ENCODE assay signal across 8 cellular contexts in the genomic region with DNA sequence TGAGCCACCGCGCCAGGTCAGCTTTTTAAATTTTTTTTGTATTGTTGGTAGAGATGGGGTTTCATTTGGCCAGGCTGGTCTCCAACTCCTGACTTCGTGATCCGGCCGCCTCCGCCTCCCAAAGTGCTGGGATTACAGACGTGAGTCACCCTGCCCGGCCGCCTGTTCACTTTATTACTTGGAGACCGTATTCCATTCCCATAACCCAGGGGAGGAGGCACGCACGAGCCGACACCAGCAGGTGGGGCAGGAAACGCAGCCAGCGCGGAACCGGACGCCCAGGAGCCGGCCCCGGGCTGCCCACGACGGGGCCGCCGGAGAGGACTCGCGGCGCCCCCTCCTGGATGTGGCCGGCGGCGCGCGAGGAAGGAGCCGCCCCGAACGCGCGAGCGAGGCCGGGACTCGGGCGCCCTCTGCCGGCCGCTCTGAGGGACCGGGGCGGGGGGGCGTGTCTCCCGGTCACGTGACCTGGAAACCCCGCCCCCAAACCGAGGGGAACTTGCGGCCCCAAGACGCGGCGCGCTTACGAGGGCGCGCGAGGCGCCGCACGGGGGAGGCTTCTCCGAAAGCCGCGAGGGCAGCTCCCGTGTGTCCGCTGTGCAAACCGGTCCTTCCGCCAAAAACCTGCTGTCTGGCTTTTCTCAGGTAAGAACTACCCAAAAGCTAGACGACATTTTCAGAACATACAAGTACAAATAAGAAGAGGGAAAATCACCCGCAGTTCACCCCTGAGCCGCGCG. TPM values are rescaled to one million over a fixed set of nuclear protein-coding genes. Genes with fewer than 3 reads are reported as not detected.
A peak's percentile ranks its signal among the peaks of the same experiment; 100 is the strongest.
DNase-seq lines count a peak whose midpoint lies in the region; ATAC-seq, FAIRE-seq and TF ChIP-seq lines count a peak whose summit lies in the region.

No MANE protein-coding gene starts in this region.

- CTCF ChIA-PET in GM12878 (lab: Yijun Ruan, JAX): interaction anchor here (0.6 to 2.3 kb wide), 20 partner anchors 10 to 316 kb away, joined by 3 to 20 read pairs (median 4); partner anchors contain the start of genes HRAS, PTDSS2 and RNH1

- POLR2A ChIA-PET in GM12878 (lab: Charles Lee): interaction anchor here (0.6 to 1.1 kb wide), 3 partner anchors 15 to 179 kb away, joined by 3 read pairs; no protein-coding TSS in a partner anchor

- no peaks in the 10 kb centered on the region for H4K20me1 ChIP-seq in SU-DHL-6 (ENCODE audit: low read depth, low read length)
- no peaks in the 10 kb centered on the region for H4K20me1 ChIP-seq in GM12878 (ENCODE audit: control insufficient read depth, insufficient read depth)

- H3K4me1 ChIP-seq in GM12878 (ENCODE audit: control insufficient read depth, insufficient read depth, low read length): peaks cover 3% of the 10 kb centered on the region; the same call in 1 of the 2 replicates

- no TSS peak for BruUV-seq in GM12878 (replicated peaks; lab: Mats Ljungman, UMichigan)

- ATAC-seq in HG03097 (IDR thresholded peaks at IDR 0.05; ENCODE audit: low FRiP score, unreplicated experiment) (peak; percentile 88), GM12878 (peak; percentile 99), GM18873 (IDR thresholded peaks at IDR 0.05; ENCODE audit: low FRiP score, unreplicated experiment) (no peak)

- TF ChIP-seq POLR2A in GM12878 (IDR thresholded peaks at IDR 0.05; ENCODE audit: low read depth, low read length): peak; percentile 70; the same call in 1 of the 2 replicates

- TF ChIP-seq CTCF in SU-DHL-6 (IDR thresholded peaks at IDR 0.05; ENCODE audit: insufficient read depth, low read length, poor library complexity, severe bottlenecking) (peak; percentile 100), GM12878 (IDR thresholded peaks at IDR 0.05 in 2 of 3, conservative IDR thresholded peaks at IDR 0.05 in 1 of 3; ENCODE audit: control insufficient read depth in 2 of 3, extremely low read depth in 1 of 3, insufficient read depth in 1 of 3, low read depth in 3 of 3, low read length in 3 of 3) (peak; percentile 84 to 99 (median 97); a peak in 4 of 6 replicates)

- intact Hi-C loops in GM12878 (cut with micrococcal nuclease; ENCODE audit: unreplicated experiment): loop anchor here (2.0 kb wide), 1 partner anchor 210 kb away; no protein-coding TSS in a partner anchor

- H3K4me2 ChIP-seq in SU-DHL-6 (ENCODE audit: low read depth, low read length, poor library complexity, severe bottlenecking) (peak overlapping the region; percentile 34), GM12878 (ENCODE audit: control insufficient read depth, insufficient read depth) (peak overlapping the region; percentile 87)

- no peaks in the 10 kb centered on the region for H3K9me2 ChIP-seq in SU-DHL-6 (replicated peaks; ENCODE audit: insufficient read depth, low read length)

- TF ChIP-seq EP300 in GM12878 (IDR thresholded peaks at IDR 0.05; ENCODE audit: borderline replicate concordance in 1 of 2, control insufficient read depth in 1 of 2, low read depth in 2 of 2, low read length in 2 of 2): no peak

- H3K4me3 ChIP-seq in SU-DHL-6 (ENCODE audit: insufficient read depth, low read length, poor library complexity, severe bottlenecking): no peak overlapping the region
- H3K4me3 ChIP-seq in GM12878: no peak overlapping the region; the same call in 1 of the 2 replicates

- TF ChIP-seq RAD21 in GM12878 (IDR thresholded peaks at IDR 0.05; ENCODE audit: insufficient read depth, low read depth, low read length): peak; percentile 72

- no peaks in the 10 kb centered on the region for H3K79me2 ChIP-seq in SU-DHL-6 (ENCODE audit: insufficient read depth, low read length)
- H3K79me2 ChIP-seq in GM12878 (ENCODE audit: control insufficient read depth, insufficient read depth, low read length): no peaks in the 10 kb centered on the region

- no peaks in the 10 kb centered on the region for H3K27me3 ChIP-seq in SU-DHL-6 (ENCODE audit: low read length)
- no peaks in the 10 kb centered on the region for H3K27me3 ChIP-seq in GM12878 (replicated peaks in 1 of 2; ENCODE audit: control insufficient read depth in 2 of 2, insufficient read depth in 2 of 2, low read length in 1 of 2)

- H3K9ac ChIP-seq in SU-DHL-6 (ENCODE audit: low read length) (no peak overlapping the region), GM12878 (ENCODE audit: control insufficient read depth, insufficient read depth, low read length) (no peak overlapping the region)

- in situ Hi-C loops in GM12878 (cut with MboI): no loop called here

- H3K36me3 ChIP-seq in SU-DHL-6 (ENCODE audit: low read length) (no peaks in the 10 kb centered on the region), GM12878 (ENCODE audit: control insufficient read depth in 2 of 2, insufficient read depth in 2 of 2, low read length in 1 of 2) (peaks cover 0 to 3% of the 10 kb centered on the region in 2 experiments; a peak in 1 of 4 replicates)

- no peaks in the 10 kb centered on the region for H3F3A ChIP-seq in SU-DHL-6 (ENCODE audit: insufficient read depth)

- DNase-seq in NCI-H82 (lab: John Stamatoyannopoulos, UW) (peak; percentile 60), NCI-H82 treated with DMSO at 0.1 percent for 48 hours (lab: John Stamatoyannopoulos, UW; ENCODE audit: unreplicated experiment) (no peak), GM12878 (ENCODE audit: low read depth, low spot score) (no peak), iPS-NIHi7 (ENCODE audit: extremely low spot score) (peak; percentile 91), smooth muscle cell of the brain vasculature (ENCODE audit: low read depth, low spot score) (peak; percentile 54)

- H2AFZ ChIP-seq in SU-DHL-6 (ENCODE audit: low read depth, low read length, severe bottlenecking) (peak overlapping the region; percentile 62), GM12878 (ENCODE audit: control insufficient read depth, low read depth, low read length) (peak overlapping the region; percentile 75)

- RAD21 ChIA-PET in GM12878 (lab: Charles Lee; ENCODE audit: unreplicated experiment): interaction anchor here (0.7 to 2.0 kb wide), 4 partner anchors 18 to 207 kb away, joined by 3 to 8 read pairs (median 6); no protein-coding TSS in a partner anchor

- H3K27ac ChIP-seq in SU-DHL-6 (ENCODE audit: low read depth, low read length) (no peak overlapping the region), GM12878 (ENCODE audit: control insufficient read depth, insufficient read depth) (no peak overlapping the region)

- WGBS in GM12878 (ENCODE audit: insufficient coverage, insufficient replicate concordance, low lambda C conversion rate, missing lambda C conversion rate): 19% methylated on average over 59 of the region's 74 CpGs

- FAIRE-seq in GM12878 (lab: Jason Lieb, UNC): peak; percentile 61

- H3K9me3 ChIP-seq in SU-DHL-6 (ENCODE audit: insufficient read depth, low read length) (no peaks in the 10 kb centered on the region), GM12878 (replicated peaks; ENCODE audit: control insufficient read depth, insufficient read depth, low read length) (no peaks in the 10 kb centered on the region)

- SMC1A ChIA-PET in GM12878 (lab: Charles Lee; ENCODE audit: uncharacterized antibody, unreplicated experiment): interaction anchor here (0.7 to 1.6 kb wide), 5 partner anchors 15 to 154 kb away, joined by 3 to 5 read pairs (median 4); no protein-coding TSS in a partner anchor

RNA-seq across cellular contexts. Expression of gene RNH1, which starts 11.6 kb away (rescaled TPM):
- 76.9 and 99.0 TPM in 2 replicates for total RNA-seq in GM12878 (2013; cell fraction: nucleolus; rRNA removed)
- 119 and 139 TPM in 2 replicates for total RNA-seq in GM12878 (2014; rRNA removed)
- total RNA-seq in GM12878 (2014; rRNA removed; fragmentation: Illumina TruSeq; extraction: Trizol): 32.2 and 36.7 TPM in 2 replicates
- total RNA-seq in GM12878 (2021): 125 and 133 TPM in 2 replicates
- polyA plus RNA-seq in GM12878 (2011; ENCODE audit: low read depth): 31.4 TPM
- polyA plus RNA-seq in GM12878 (2011; rRNA removed): 17.8 and 40.4 TPM in 2 replicates
- polyA plus RNA-seq in GM12878 (2011; cell fraction: cytosol; rRNA removed): 65.3 and 99.8 TPM in 2 replicates
- 213 and 241 TPM in 2 replicates for polyA plus RNA-seq in GM12878 (2011; cell fraction: nucleus; rRNA removed)
- 83.3 and 98.1 TPM in 2 replicates for polyA plus RNA-seq in GM12878 (2012)
- 7.2 and 25.0 TPM in 2 replicates for polyA plus RNA-seq in GM12878 (2014; fragmentation: Illumina TruSeq; extraction: Trizol)
- polyA plus RNA-seq in GM12878 (2014; fragmentation: Nextera tagmentation; extraction: Ambion mirVana): 1 to 10 TPM; 2.3 to 7.2 TPM
- 104 and 132 TPM in 2 replicates for polyA plus RNA-seq in GM12878 (2014; rRNA removed)
- polyA plus RNA-seq in GM12878 (2016; fragmentation: Nextera tagmentation; extraction: Ambion mirVana): 100 to 1,000 TPM; 156 to 162 TPM
- 39.6 and 63.8 TPM in 2 replicates for polyA minus RNA-seq in GM12878 (2011; rRNA and poly(A)+ RNA removed)
- polyA minus RNA-seq in GM12878 (2011; cell fraction: cytosol; rRNA and poly(A)+ RNA removed): 29.9 and 33.5 TPM in 2 replicates
- polyA minus RNA-seq in GM12878 (2011; cell fraction: nucleus; rRNA and poly(A)+ RNA removed): 44.1 and 64.1 TPM in 2 replicates

RNA-seq across cellular contexts. Expression of gene HRAS, which starts 16.7 kb away (rescaled TPM):
- total RNA-seq in GM12878 (2013; cell fraction: nucleolus; rRNA removed): 13.9 and 16.2 TPM in 2 replicates
- total RNA-seq in GM12878 (2014; rRNA removed) (43.5 and 47.6 TPM in 2 replicates), GM12878 (2014; rRNA removed; fragmentation: Illumina TruSeq; extraction: Trizol) (25.3 and 31.6 TPM in 2 replicates), GM12878 (2021) (58.0 and 70.7 TPM in 2 replicates)
- 16.1 TPM for polyA plus RNA-seq in GM12878 (2011; ENCODE audit: low read depth)
- polyA plus RNA-seq in GM12878 (2011; rRNA removed) (14.3 and 31.9 TPM in 2 replicates), GM12878 (2014; fragmentation: Illumina TruSeq; extraction: Trizol) (2.2 and 18.1 TPM in 2 replicates), GM12878 (2014; fragmentation: Nextera tagmentation; extraction: Ambion mirVana) (10 to 100 TPM in 1 of 2 experiments, 1 to 10 TPM in 1; 2.8 to 12.7 TPM), GM12878 (2014; rRNA removed) (52.7 and 56.9 TPM in 2 replicates), GM12878 (2016; fragmentation: Nextera tagmentation; extraction: Ambion mirVana) (10 to 100 TPM; 23.4 to 72.4 TPM)
- polyA plus RNA-seq in GM12878 (2011; cell fraction: cytosol; rRNA removed): 51.6 and 73.9 TPM in 2 replicates
- 131 and 165 TPM in 2 replicates for polyA plus RNA-seq in GM12878 (2011; cell fraction: nucleus; rRNA removed)
- polyA plus RNA-seq in GM12878 (2012): 29.2 and 44.5 TPM in 2 replicates
- 42.4 and 52.1 TPM in 2 replicates for polyA minus RNA-seq in GM12878 (2011; rRNA and poly(A)+ RNA removed)
- polyA minus RNA-seq in GM12878 (2011; cell fraction: cytosol; rRNA and poly(A)+ RNA removed): 11.9 and 22.7 TPM in 2 replicates
- 17.2 and 27.8 TPM in 2 replicates for polyA minus RNA-seq in GM12878 (2011; cell fraction: nucleus; rRNA and poly(A)+ RNA removed)

RNA-seq across cellular contexts. Expression of gene LRRC56, which starts 18.7 kb away (rescaled TPM):
- total RNA-seq in GM12878 (2013; cell fraction: nucleolus; rRNA removed): 3.4 and 5.1 TPM in 2 replicates
- total RNA-seq in GM12878 (2014; rRNA removed): 0.60 and 0.79 TPM in 2 replicates
- total RNA-seq in GM12878 (2014; rRNA removed; fragmentation: Illumina TruSeq; extraction: Trizol): 0.41 and 0.45 TPM in 2 replicates
- 1.7 and 1.9 TPM in 2 replicates for total RNA-seq in GM12878 (2021)
- polyA plus RNA-seq in GM12878 (2011; ENCODE audit: low read depth): 0.20 TPM
- polyA plus RNA-seq in GM12878 (2011; rRNA removed): 0.37 and 0.75 TPM in 2 replicates
- 0.78 and 1.6 TPM in 2 replicates for polyA plus RNA-seq in GM12878 (2011; cell fraction: cytosol; rRNA removed)
- polyA plus RNA-seq in GM12878 (2011; cell fraction: nucleus; rRNA removed): 8.1 and 9.7 TPM in 2 replicates
- 0.87 and 1.1 TPM in 2 replicates for polyA plus RNA-seq in GM12878 (2012)
- 0.19 TPM in 1 of 2 replicates, not detected in the other for polyA plus RNA-seq in GM12878 (2014; fragmentation: Illumina TruSeq; extraction: Trizol)
- polyA plus RNA-seq in GM12878 (2014; fragmentation: Nextera tagmentation; extraction: Ambion mirVana): under 1 TPM in 1 of 2 experiments, not detected in 1; 0.02 TPM
- polyA plus RNA-seq in GM12878 (2014; rRNA removed): 1.6 and 1.9 TPM in 2 replicates
- polyA plus RNA-seq in GM12878 (2016; fragmentation: Nextera tagmentation; extraction: Ambion mirVana): 1 to 10 TPM in 1 of 2 experiments, under 1 TPM in 1; 0.62 to 1.0 TPM
- polyA minus RNA-seq in GM12878 (2011; rRNA and poly(A)+ RNA removed): 1.0 and 1.5 TPM in 2 replicates
- polyA minus RNA-seq in GM12878 (2011; cell fraction: cytosol; rRNA and poly(A)+ RNA removed): 0.42 TPM in 1 of 2 replicates, not detected in the other
- polyA minus RNA-seq in GM12878 (2011; cell fraction: nucleus; rRNA and poly(A)+ RNA removed): 3.1 and 5.0 TPM in 2 replicates

RNA-seq across cellular contexts. Expression of gene LMNTD2, which starts 41.9 kb away (rescaled TPM):
- total RNA-seq in GM12878 (2013; cell fraction: nucleolus; rRNA removed): 1.7 and 4.5 TPM in 2 replicates
- total RNA-seq in GM12878 (2014; rRNA removed) (2.1 and 3.8 TPM in 2 replicates), GM12878 (2014; rRNA removed; fragmentation: Illumina TruSeq; extraction: Trizol) (0.45 and 0.83 TPM in 2 replicates), GM12878 (2021) (2.8 and 3.3 TPM in 2 replicates)
- 0.76 TPM for polyA plus RNA-seq in GM12878 (2011; ENCODE audit: low read depth)
- polyA plus RNA-seq in GM12878 (2011; rRNA removed) (0.99 and 1.2 TPM in 2 replicates), GM12878 (2014; fragmentation: Illumina TruSeq; extraction: Trizol) (0.22 TPM in 1 of 2 replicates, not detected in the other), GM12878 (2014; fragmentation: Nextera tagmentation; extraction: Ambion mirVana) (not detected), GM12878 (2014; rRNA removed) (3.5 and 4.1 TPM in 2 replicates), GM12878 (2016; fragmentation: Nextera tagmentation; extraction: Ambion mirVana) (1 to 10 TPM in 1 of 2 experiments, under 1 TPM in 1; 0.88 to 1.4 TPM)
- 1.1 and 2.5 TPM in 2 replicates for polyA plus RNA-seq in GM12878 (2011; cell fraction: cytosol; rRNA removed)
- polyA plus RNA-seq in GM12878 (2011; cell fraction: nucleus; rRNA removed): 33.2 and 35.5 TPM in 2 replicates
- polyA plus RNA-seq in GM12878 (2012): 6.5 and 7.0 TPM in 2 replicates
- 1.5 TPM in 1 of 2 replicates, not detected in the other for polyA minus RNA-seq in GM12878 (2011; rRNA and poly(A)+ RNA removed)
- 1.1 and 1.3 TPM in 2 replicates for polyA minus RNA-seq in GM12878 (2011; cell fraction: cytosol; rRNA and poly(A)+ RNA removed)
- polyA minus RNA-seq in GM12878 (2011; cell fraction: nucleus; rRNA and poly(A)+ RNA removed): 3.1 and 3.8 TPM in 2 replicates

RNA-seq across cellular contexts. Expression of gene RASSF7, which starts 42.1 kb away (rescaled TPM):
- total RNA-seq in GM12878 (2013; cell fraction: nucleolus; rRNA removed): 12.2 and 18.6 TPM in 2 replicates
- total RNA-seq in GM12878 (2014; rRNA removed): 17.8 and 19.0 TPM in 2 replicates
- 2.8 and 3.0 TPM in 2 replicates for total RNA-seq in GM12878 (2014; rRNA removed; fragmentation: Illumina TruSeq; extraction: Trizol)
- 15.1 and 16.8 TPM in 2 replicates for total RNA-seq in GM12878 (2021)
- polyA plus RNA-seq in GM12878 (2011; ENCODE audit: low read depth): 2.7 TPM
- polyA plus RNA-seq in GM12878 (2011; rRNA removed): 3.4 and 9.6 TPM in 2 replicates
- polyA plus RNA-seq in GM12878 (2011; cell fraction: cytosol; rRNA removed): 17.5 and 28.1 TPM in 2 replicates
- polyA plus RNA-seq in GM12878 (2011; cell fraction: nucleus; rRNA removed): 69.5 and 70.3 TPM in 2 replicates
- 12.6 and 15.4 TPM in 2 replicates for polyA plus RNA-seq in GM12878 (2012)
- polyA plus RNA-seq in GM12878 (2014; fragmentation: Illumina TruSeq; extraction: Trizol): 0.16 and 1.1 TPM in 2 replicates
- polyA plus RNA-seq in GM12878 (2014; fragmentation: Nextera tagmentation; extraction: Ambion mirVana): 1 to 10 TPM in 1 of 2 experiments, under 1 TPM in 1; 0.39 to 1.0 TPM
- 21.0 and 26.4 TPM in 2 replicates for polyA plus RNA-seq in GM12878 (2014; rRNA removed)
- polyA plus RNA-seq in GM12878 (2016; fragmentation: Nextera tagmentation; extraction: Ambion mirVana): 10 to 100 TPM; 22.2 to 29.7 TPM
- 2.3 and 7.4 TPM in 2 replicates for polyA minus RNA-seq in GM12878 (2011; rRNA and poly(A)+ RNA removed)
- polyA minus RNA-seq in GM12878 (2011; cell fraction: cytosol; rRNA and poly(A)+ RNA removed): 3.2 and 8.7 TPM in 2 replicates
- 8.1 and 14.3 TPM in 2 replicates for polyA minus RNA-seq in GM12878 (2011; cell fraction: nucleus; rRNA and poly(A)+ RNA removed)

Comparison
In these comparisons a context has a peak if more than half of its experiments do, and no peak if none do; other contexts are left out.
1. DNase-seq: peak in NCI-H82 (single experiment), iPS-NIHi7 (single experiment) and smooth muscle cell of the brain vasculature (single experiment); none in NCI-H82 treated with DMSO at 0.1 percent for 48 hours (single experiment) and GM12878 (single experiment).